ENCODE assay signal across 8 cellular contexts in the genomic region with DNA sequence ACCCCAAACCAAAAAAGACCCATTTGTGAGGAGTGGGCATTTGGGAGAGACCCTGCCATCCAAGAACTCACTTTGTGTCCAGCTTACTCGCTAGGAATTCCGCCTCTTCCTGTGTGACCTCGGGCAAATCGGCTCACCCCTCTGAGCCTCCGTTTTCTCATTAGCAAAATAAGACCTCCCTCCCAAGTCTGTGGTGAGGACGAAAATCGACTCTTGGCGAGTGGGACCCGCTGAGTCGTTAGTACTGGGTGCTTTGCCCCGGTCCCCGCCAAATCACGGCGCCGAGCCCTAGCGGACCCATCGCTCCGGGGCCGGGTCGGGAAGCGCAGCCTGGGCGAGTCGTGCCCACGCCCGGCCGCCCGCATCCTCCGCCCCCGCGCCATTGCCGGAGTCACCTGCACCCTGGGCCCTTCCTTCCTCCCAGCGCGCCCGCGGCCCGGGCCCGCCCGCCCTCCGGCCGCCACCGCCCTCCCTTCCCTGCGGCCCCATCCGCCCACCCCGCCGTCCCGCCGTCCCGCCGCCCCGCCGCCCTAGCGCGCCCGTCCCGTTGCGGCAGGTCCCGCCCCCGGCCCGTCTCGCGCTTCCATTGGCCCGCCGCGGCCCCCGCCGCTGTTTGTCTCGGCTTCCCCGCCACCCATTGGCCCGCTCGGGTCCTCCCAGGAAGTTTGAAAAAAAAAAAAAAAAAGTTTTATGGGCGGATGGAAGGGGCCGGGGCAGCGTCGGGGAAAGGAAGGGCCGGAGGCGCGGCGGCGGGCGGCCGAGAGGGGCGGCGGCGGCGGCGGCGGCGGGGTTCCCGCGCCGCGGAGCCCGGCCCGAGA. TPM values are rescaled to one million over a fixed set of nuclear protein-coding genes. Genes with fewer than 3 reads are reported as not detected.
A peak's percentile ranks its signal among the peaks of the same experiment; 100 is the strongest.
DNase-seq lines count a peak whose midpoint lies in the region; ATAC-seq and TF ChIP-seq lines count a peak whose summit lies in the region.

No MANE protein-coding gene starts in this region.

- no peak for TF ChIP-seq CTCF in colonic mucosa (IDR thresholded peaks at IDR 0.05)

- no peaks in the 10 kb centered on the region for H3K27me3 ChIP-seq in colonic mucosa

- H3K9ac ChIP-seq in colonic mucosa (ENCODE audit: low read depth in 2 of 2, low read length in 2 of 2): peak overlapping the region; percentile 94 to 100

- H3K9me3 Mint-ChIP-seq in activated CD4-positive, alpha-beta T cell treated with anti-CD3 and anti-CD28 coated beads, Interleukin-2, amount 10 ng/mL, durations not matched to agents 7 days and 5 days: no peaks in the 10 kb centered on the region

- peak; percentile 59 for ATAC-seq in HG03097 (IDR thresholded peaks at IDR 0.05; ENCODE audit: low FRiP score, unreplicated experiment)

- H3K36me3 ChIP-seq in colonic mucosa: no peaks in the 10 kb centered on the region

- peaks cover 40% of the 10 kb centered on the region for H3K4me1 Mint-ChIP-seq in activated CD4-positive, alpha-beta T cell treated with anti-CD3 and anti-CD28 coated beads, Interleukin-2, amount 10 ng/mL, durations not matched to agents 7 days and 5 days

- H3K4me3 ChIP-seq in colonic mucosa: peak overlapping the region; percentile 99

- no peaks in the 10 kb centered on the region for H3K9me3 ChIP-seq in colonic mucosa

- peaks cover 1% of the 10 kb centered on the region for H3K36me3 Mint-ChIP-seq in activated CD4-positive, alpha-beta T cell treated with anti-CD3 and anti-CD28 coated beads, Interleukin-2, amount 10 ng/mL, durations not matched to agents 7 days and 5 days (ENCODE audit: low read depth)

- H3K27ac Mint-ChIP-seq in activated CD4-positive, alpha-beta T cell treated with anti-CD3 and anti-CD28 coated beads, Interleukin-2, amount 10 ng/mL, durations not matched to agents 7 days and 5 days: peak overlapping the region; percentile 88

- POLR2A ChIA-PET in activated CD4-positive, alpha-beta T cell treated with anti-CD3 and anti-CD28 coated beads, Interleukin-2, amount 10 ng/mL, durations not matched to agents 7 days and 5 days (lab: Charles Lee): no interaction called here

- peaks cover 19% of the 10 kb centered on the region for H3K4me1 ChIP-seq in colonic mucosa

- DNase-seq in NCI-H2107 treated with DMSO at 0.1 percent for 48 hours (lab: John Stamatoyannopoulos, UW; ENCODE audit: unreplicated experiment) (peak; percentile 6), NCI-H2107 (lab: John Stamatoyannopoulos, UW) (no peak), NCI-H510A (lab: John Stamatoyannopoulos, UW) (peak; percentile 48), colonic mucosa (peak; percentile 92), left kidney (ENCODE audit: low read depth, low spot score) (peak; percentile 98)
- DNase-seq in activated CD4-positive, alpha-beta T cell treated with anti-CD3 and anti-CD28 coated beads, Interleukin-2, amount 10 ng/mL, durations not matched to agents 7 days and 5 days: peak; percentile 91
- peak; percentile 68 to 88 (median 80) for DNase-seq in stimulated activated CD4-positive, alpha-beta T cell treated with anti-CD3 and anti-CD28 coated beads, Interleukin-1b, Interleukin-23, amount 100 ng/mL, for 24 hours (ENCODE audit: low read depth in 4 of 4, low spot score in 1 of 4)

- intact Hi-C loops in colonic mucosa (cut with DNase I): no loop called here

- no peaks in the 10 kb centered on the region for H3K27me3 Mint-ChIP-seq in activated CD4-positive, alpha-beta T cell treated with anti-CD3 and anti-CD28 coated beads, Interleukin-2, amount 10 ng/mL, durations not matched to agents 7 days and 5 days

- H3K27ac ChIP-seq in colonic mucosa: peak overlapping the region; percentile 87

- peak overlapping the region; percentile 82 for H3K4me3 Mint-ChIP-seq in activated CD4-positive, alpha-beta T cell treated with anti-CD3 and anti-CD28 coated beads, Interleukin-2, amount 10 ng/mL, durations not matched to agents 7 days and 5 days

- CTCF ChIA-PET in activated CD4-positive, alpha-beta T cell treated with anti-CD3 and anti-CD28 coated beads, Interleukin-2, amount 10 ng/mL, durations not matched to agents 7 days and 5 days (lab: Charles Lee): no interaction called here

RNA-seq across cellular contexts. Expression of gene TRIOBP, which starts 48.9 kb away (rescaled TPM):
- 10 to 100 TPM; 44.1 to 53.5 TPM for total RNA-seq in activated CD4-positive, alpha-beta T cell treated with anti-CD3 and anti-CD28 coated beads, Interleukin-2, amount 10 ng/mL, durations not matched to agents 7 days and 5 days
- total RNA-seq in colonic mucosa: 10 to 100 TPM; 69.5 to 75.7 TPM

RNA-seq across cellular contexts. Expression of gene NOL12, which starts 59.6 kb away (rescaled TPM):
- 10 to 100 TPM; 57.3 to 57.7 TPM for total RNA-seq in activated CD4-positive, alpha-beta T cell treated with anti-CD3 and anti-CD28 coated beads, Interleukin-2, amount 10 ng/mL, durations not matched to agents 7 days and 5 days
- total RNA-seq in colonic mucosa: 10 to 100 TPM; 25.2 to 48.4 TPM
